Comparison of ENCODE assay signal across 26 cellular contexts in genomic region chr11:1036931-1037330, GRCh38. TPM values are rescaled to one million over a fixed set of nuclear protein-coding genes. Genes with fewer than 3 reads are reported as not detected.
A peak's percentile ranks its signal among the peaks of the same experiment; 100 is the strongest.
DNase-seq lines count a peak whose midpoint lies in the region; ATAC-seq, FAIRE-seq and TF ChIP-seq lines count a peak whose summit lies in the region.
"Had no signal": no experiment of that assay in that cellular context is flagged by ENCODE, and none has a peak within 500 bp of the region (broad histone marks: within the 10 kb centered on the region; RNA-seq: fewer than 3 reads in every experiment).

No MANE protein-coding gene starts in this region.

- no peak overlapping the region for H2BK15ac ChIP-seq in H1 (ENCODE audit: low read length)

- H3K18ac ChIP-seq in H1 (ENCODE audit: extremely low read depth, low read length): no peak overlapping the region; the same call in 1 of the 2 replicates

- no peak overlapping the region for H3K23ac ChIP-seq in H1 (ENCODE audit: insufficient read length)

- no peak overlapping the region for H3K27ac ChIP-seq in right cardiac atrium (ENCODE audit: low read length)
- H3K27ac ChIP-seq in H1 (ENCODE audit: low read depth, low read length): no peak overlapping the region
- no peak overlapping the region for H3K27ac ChIP-seq in ovary
- H3K27ac ChIP-seq: 22Rv1, A549 had no signal

- no peak overlapping the region for H3K56ac ChIP-seq in H1 (replicated peaks; ENCODE audit: insufficient read length, low read depth, low read length)

- H3K36me3 ChIP-seq in H1 (ENCODE audit: control insufficient read depth in 2 of 4, insufficient read depth in 4 of 4, low read length in 3 of 4) (no peaks in the 10 kb centered on the region), ovary (no peaks in the 10 kb centered on the region)
- H3K36me3 ChIP-seq: BE2C, HAP-1 had no signal

- no peak overlapping the region for H2BK120ac ChIP-seq in H1 (replicated peaks; ENCODE audit: low read depth, low read length)

- H3K4ac ChIP-seq in H1 (replicated peaks; ENCODE audit: insufficient read length, low read depth, low read length): no peak overlapping the region

- DNase-seq in right cardiac atrium (peak in 2 of 3 donors; percentile 19 to 32), Right ventricle myocardium superior (no peak), 8988T (peak; percentile 56), H1 (ENCODE audit: low read depth in 1 of 2, low spot score in 2 of 2) (no peak), NCI-H524 treated with DMSO at 0.1 percent for 48 hours (lab: John Stamatoyannopoulos, UW) (no peak), ovary (no peak)
- DNase-seq: ACHN, AML-193, C1 segment of cervical spinal cord, Calu3, DMS79 treated with DMSO at 0.1 percent for 48 hours, GF-D8, HFFc6 had no signal

- intact Hi-C loops in right cardiac atrium (cut with DNase I) (no loop called here), Right ventricle myocardium superior (cut with DNase I) (no loop called here), ovary (cut with DNase I) (loop anchor here in 1 of 4 donors (5.0 kb wide), 1 partner anchor 110 kb away; the partner anchor contains the start of gene AP2A2)

- H3K4me2 ChIP-seq in H1 (ENCODE audit: insufficient read depth in 1 of 2, low read depth in 2 of 2, low read length in 2 of 2): no peak overlapping the region
- H3K4me2 ChIP-seq: A549, GM23338 had no signal

- H2AK5ac ChIP-seq in H1 (ENCODE audit: low read depth, low read length): no peak overlapping the region

- H4K91ac ChIP-seq in H1 (replicated peaks; ENCODE audit: insufficient read length, low read length): no peak overlapping the region

- no peaks in the 10 kb centered on the region for H3K4me1 ChIP-seq in right cardiac atrium (ENCODE audit: control insufficient read depth, insufficient read depth, low read length)
- H3K4me1 ChIP-seq in H1 (replicated peaks in 1 of 4; ENCODE audit: control insufficient read depth in 3 of 4, insufficient read depth in 4 of 4, low read length in 3 of 4): peaks cover 0 to 2% (median 0%) of the 10 kb centered on the region in 4 experiments; a peak in 2 of 7 replicates
- H3K4me1 ChIP-seq in ovary (ENCODE audit: insufficient read depth): peaks cover 6% of the 10 kb centered on the region
- H3K4me1 ChIP-seq: BE2C, HAP-1 had no signal

- H3K4me3 ChIP-seq in right cardiac atrium (ENCODE audit: low read length): no peak overlapping the region
- no peak overlapping the region for H3K4me3 ChIP-seq in H1 (ENCODE audit: extremely low read depth in 1 of 4, insufficient read depth in 2 of 4, low read depth in 3 of 4, low read length in 4 of 4)
- no peak overlapping the region for H3K4me3 ChIP-seq in ovary
- H3K4me3 ChIP-seq: A549, GM23338, HAP-1 had no signal

- H3K27me3 ChIP-seq in right cardiac atrium (ENCODE audit: control insufficient read depth, insufficient read depth): no peaks in the 10 kb centered on the region
- no peaks in the 10 kb centered on the region for H3K27me3 ChIP-seq in H1 (replicated peaks in 1 of 4; ENCODE audit: control insufficient read depth in 3 of 4, extremely low read depth in 1 of 4, insufficient read depth in 3 of 4, low read length in 3 of 4)
- no peaks in the 10 kb centered on the region for H3K27me3 ChIP-seq in ovary
- H3K27me3 ChIP-seq: BE2C had no signal

- no peak overlapping the region for H3K14ac ChIP-seq in H1 (ENCODE audit: insufficient read length)

- no peak overlapping the region for H2BK12ac ChIP-seq in H1 (ENCODE audit: low read depth, low read length)

- TF ChIP-seq RAD21 in Ishikawa (IDR thresholded peaks at IDR 0.05; ENCODE audit: low read depth) (no peak), H1 (IDR thresholded peaks at IDR 0.05 in 1 of 2, conservative IDR thresholded peaks at IDR 0.05 in 1 of 2; ENCODE audit: low read depth in 2 of 2, low read length in 2 of 2) (no peak)

- no peaks in the 10 kb centered on the region for H3K9me3 ChIP-seq in right cardiac atrium (ENCODE audit: control insufficient read depth, low read length)
- no peaks in the 10 kb centered on the region for H3K9me3 ChIP-seq in H1 (ENCODE audit: insufficient read depth in 2 of 2, low read depth in 1 of 2, low read length in 1 of 2)
- H3K9me3 ChIP-seq in ovary: no peaks in the 10 kb centered on the region
- H3K9me3 ChIP-seq: A549, BE2C, HAP-1 had no signal

- H3K23me2 ChIP-seq in H1 (ENCODE audit: low read depth, low read length): peaks cover 7% of the 10 kb centered on the region

- TF ChIP-seq EP300 in Ishikawa (IDR thresholded peaks at IDR 0.05; ENCODE audit: borderline replicate concordance): no peak
- no peak for TF ChIP-seq EP300 in H1 (IDR thresholded peaks at IDR 0.05; ENCODE audit: borderline replicate concordance in 1 of 2, low read depth in 2 of 2, low read length in 2 of 2)
- no peak for TF ChIP-seq EP300 in ovary (IDR thresholded peaks at IDR 0.05)

- no peak overlapping the region for H2BK20ac ChIP-seq in H1 (ENCODE audit: low read length)

- no peak overlapping the region for H3K9ac ChIP-seq in H1 (replicated peaks in 1 of 4; ENCODE audit: extremely low read depth in 1 of 4, low read depth in 3 of 4, low read length in 3 of 4)

- H4K8ac ChIP-seq in H1 (ENCODE audit: extremely low read depth, insufficient read depth, low read length): peak overlapping the region; percentile 85; the same call in 1 of the 2 replicates

- no peak for ATAC-seq in right cardiac atrium
- ATAC-seq in Right ventricle myocardium superior (ENCODE audit: poor library complexity): no peak
- no peak for ATAC-seq in GM19035 (IDR thresholded peaks at IDR 0.05; ENCODE audit: unreplicated experiment)

- H2BK5ac ChIP-seq in H1 (ENCODE audit: low read depth, low read length): no peak overlapping the region

- no peaks in the 10 kb centered on the region for H3K79me2 ChIP-seq in H1 (ENCODE audit: control insufficient read depth in 1 of 2, insufficient read depth in 2 of 2, low read length in 2 of 2)

- CTCF ChIA-PET in H1 (lab: Charles Lee; ENCODE audit: partially characterized antibody): interaction anchor here (0.9 to 3.7 kb wide), 3 partner anchors 108 to 189 kb away, joined by 5 to 10 read pairs (median 6); no protein-coding TSS in a partner anchor

- 49% methylated on average over 13 of the region's 13 CpGs for WGBS in right cardiac atrium
- 79% methylated on average over 12 of the region's 13 CpGs; no CpG with 5 or more reads in 1 of the 2 experiments for WGBS in H1 (ENCODE audit: extremely low coverage in 1 of 2, insufficient coverage in 1 of 2, insufficient read length in 1 of 2, insufficient replicate concordance in 2 of 2, low coverage in 1 of 2, low lambda C conversion rate in 2 of 2, missing lambda C conversion rate in 1 of 2), 2 experiments
- 52 to 59% (median 56%) methylated on average over 13 of the region's 13 CpGs for WGBS in ovary, 3 donors

- H4K5ac ChIP-seq in H1 (ENCODE audit: insufficient read length, low read depth, low read length): no peak overlapping the region

- POLR2A ChIA-PET in H1 (lab: Charles Lee; ENCODE audit: partially characterized antibody): interaction anchor here (1.2 to 1.5 kb wide), 2 partner anchors 17 to 25 kb away, joined by 3 to 4 read pairs; no protein-coding TSS in a partner anchor

- peaks cover 4% of the 10 kb centered on the region; the same call in 1 of the 2 replicates for H3K79me1 ChIP-seq in H1 (ENCODE audit: low read depth, low read length)

- peaks cover 0 to 12% of the 10 kb centered on the region in 2 experiments for H4K20me1 ChIP-seq in H1 (replicated peaks in 1 of 2; ENCODE audit: control insufficient read depth in 1 of 2, insufficient read depth in 2 of 2, low read length in 2 of 2)

- H2AFZ ChIP-seq in H1 (ENCODE audit: low read length): no peak overlapping the region
- H2AFZ ChIP-seq: GM23338 had no signal

- TF ChIP-seq POLR2A in H1 (IDR thresholded peaks at IDR 0.05; ENCODE audit: control extremely low read depth in 1 of 2, low read depth in 2 of 2, low read length in 2 of 2) (no peak), ovary (IDR thresholded peaks at IDR 0.05) (no peak)

- TF ChIP-seq CTCF in H1 (IDR thresholded peaks at IDR 0.05; ENCODE audit: control extremely low read depth in 1 of 3, insufficient read depth in 1 of 3, low read depth in 1 of 3, low read length in 3 of 3) (no peak), ovary (IDR thresholded peaks at IDR 0.05) (no peak)

- no peak for FAIRE-seq in H1 (lab: Jason Lieb, UNC)
- FAIRE-seq: A549, GM12891, GM19239, H54 had no signal

TF ChIP-seq in Ishikawa, 13 proteins besides CTCF, POLR2A, EP300 and RAD21:
- TF ChIP-seq CREB1 (IDR thresholded peaks at IDR 0.05; ENCODE audit: low read depth) (no peak), ZBTB7A (IDR thresholded peaks at IDR 0.05; ENCODE audit: low read depth) (0 out of 2 replicates have a peak, but pooled peaks have one; percentile 7)

TF ChIP-seq in H1, 55 proteins besides CTCF, POLR2A, EP300 and RAD21 (continues in another document):
- no peak for TF ChIP-seq CREB1 (IDR thresholded peaks at IDR 0.05)
- TF ChIP-seq SP4 (IDR thresholded peaks at IDR 0.05; ENCODE audit: low read length): no peak

RNA-seq across cellular contexts. Expression of gene MUC6, which starts 0.4 kb away (rescaled TPM):
- total RNA-seq in right cardiac atrium: not detected
- polyA plus RNA-seq in right cardiac atrium: 0.05 TPM
- total RNA-seq in Right ventricle myocardium superior: not detected
- not detected in 2 replicates for total RNA-seq in H1 (2021; fragmentation: NEBNext Ultra II Directional; extraction: Animal tissue kit (Norgen Biotek cat#: 25700))
- polyA plus RNA-seq in H1 (2011; rRNA removed): 0.09 TPM in 1 of 2 replicates, not detected in the other
- not detected for polyA plus RNA-seq in H1 (2011; cell fraction: cytosol; rRNA removed)
- polyA plus RNA-seq in H1 (2011; cell fraction: nucleus; rRNA removed): not detected
- 0.24 to 1.1 TPM (median 0.29 TPM) in 4 replicates for polyA plus RNA-seq in H1 (2012, experiment 1 of 2)
- 0.03 TPM for polyA plus RNA-seq in H1 (2012, experiment 2 of 2)
- polyA plus RNA-seq in H1 (2013, experiment 1 of 2): under 0.01 TPM
- polyA plus RNA-seq in H1 (2013, experiment 2 of 2): not detected
- not detected in 2 replicates for polyA minus RNA-seq in H1 (2011; rRNA and poly(A)+ RNA removed)
- polyA minus RNA-seq in H1 (2011; cell fraction: cytosol; rRNA and poly(A)+ RNA removed): not detected
- not detected for polyA minus RNA-seq in H1 (2011; cell fraction: nucleus; rRNA and poly(A)+ RNA removed)
- 1 to 10 TPM in 1 of 7 donors, under 1 TPM in 5, not detected in 1; 0.23 to 7.2 (median 0.41) TPM for total RNA-seq in ovary
- under 1 TPM; 0.02 to 0.06 TPM for polyA plus RNA-seq in ovary
- total RNA-seq: CD4-positive, alpha-beta memory T cell; Daoy; G401; GM23338; HFFc6 had no signal
- polyA plus RNA-seq: A549, GM23338 had no signal

RNA-seq across cellular contexts. Expression of gene MUC2, which starts 37.7 kb away (rescaled TPM):
- total RNA-seq in right cardiac atrium (under 1 TPM in 1 of 4 donors, not detected in 3; 0.03 TPM), Right ventricle myocardium superior (not detected), ovary (1 to 10 TPM in 1 of 7 donors, under 1 TPM in 3, not detected in 3; 0.02 to 3.3 (median 0.27) TPM)
- polyA plus RNA-seq in right cardiac atrium (0.02 TPM), H1 (2011; rRNA removed) (not detected in 2 replicates), ovary (under 1 TPM in 1 of 2 donors, not detected in 1; 0.02 TPM)
- total RNA-seq in H1 (2021; fragmentation: NEBNext Ultra II Directional; extraction: Animal tissue kit (Norgen Biotek cat#: 25700)): not detected in 2 replicates
- not detected for polyA plus RNA-seq in H1 (2011; cell fraction: cytosol; rRNA removed)
- polyA plus RNA-seq in H1 (2011; cell fraction: nucleus; rRNA removed): not detected
- polyA plus RNA-seq in H1 (2012, experiment 1 of 2): 0.01 to 0.04 TPM in 2 of 4 replicates, not detected in the others
- polyA plus RNA-seq in H1 (2012, experiment 2 of 2): not detected
- polyA plus RNA-seq in H1 (2013, experiment 1 of 2): 0.02 TPM
- polyA plus RNA-seq in H1 (2013, experiment 2 of 2): under 0.01 TPM
- polyA minus RNA-seq in H1 (2011; rRNA and poly(A)+ RNA removed): not detected in 2 replicates
- polyA minus RNA-seq in H1 (2011; cell fraction: cytosol; rRNA and poly(A)+ RNA removed): not detected
- polyA minus RNA-seq in H1 (2011; cell fraction: nucleus; rRNA and poly(A)+ RNA removed): not detected
- total RNA-seq: Calu3; CD4-positive, alpha-beta memory T cell; Daoy; G401; GM23338 had no signal
- polyA plus RNA-seq: CD4-positive, alpha-beta memory T cell; GM23338 had no signal

Comparison
In these comparisons a context has a peak if more than half of its experiments do, and no peak if none do; other contexts are left out.
1. DNase-seq: peak in right cardiac atrium (2 of 3) and 8988T (single experiment); none in Right ventricle myocardium superior (single experiment), H1 (0 of 2), NCI-H524 treated with DMSO at 0.1 percent for 48 hours (single experiment) and ovary (0 of 5).